In genomic region chr6:39313526-39314272, GRCh38 we compare ENCODE assay signal across 12 cellular contexts. TPM values are rescaled to one million over a fixed set of nuclear protein-coding genes. Genes with fewer than 3 reads are reported as not detected.
DNase-seq lines count a peak whose midpoint lies in the region; TF ChIP-seq lines count a peak whose summit lies in the region.
"Had no signal": no experiment of that assay in that cellular context is flagged by ENCODE, and none has a peak within 500 bp of the region (broad histone marks: within the 10 kb centered on the region; RNA-seq: fewer than 3 reads in every experiment).

No MANE protein-coding gene starts in this region.

- peak; percentile 18 for DNase-seq in stimulated activated CD4-positive, alpha-beta T cell treated with anti-CD3 and anti-CD28 coated beads, Interleukin-15, amount 100 ng/mL, for 24 hours
- no peak for DNase-seq in stimulated activated CD4-positive, alpha-beta T cell treated with anti-CD3 and anti-CD28 coated beads, Interleukin-4, amount 100 ng/mL, for 24 hours
- DNase-seq in endothelial cell (ENCODE audit: low spot score) (peak; percentile 22), neural crest cell (ENCODE audit: low read depth, low spot score) (peak; percentile 2), SKM-1 (lab: John Stamatoyannopoulos, UW; ENCODE audit: unreplicated experiment) (no peak), NCI-H1092 (lab: John Stamatoyannopoulos, UW) (no peak), G401 (ENCODE audit: low spot score) (no peak), NCI-H1930 (lab: John Stamatoyannopoulos, UW) (no peak)
- DNase-seq: activated CD4-positive, alpha-beta T cell treated with anti-CD3 and anti-CD28 coated beads for 1 hour; CD8-positive, alpha-beta T cell; KG1; naive thymus-derived CD8-positive, alpha-beta T cell had no signal

- peaks cover 32% of the 10 kb centered on the region for H3K36me3 Mint-ChIP-seq in endothelial cell (ENCODE audit: low read depth, unreplicated experiment)
- H3K36me3 Mint-ChIP-seq in neural crest cell (ENCODE audit: low read depth), result peaks cover 4% of the 10 kb centered on the region
- H3K36me3 Mint-ChIP-seq: CD8-positive, alpha-beta T cell; naive thymus-derived CD8-positive, alpha-beta T cell had no signal

- TF ChIP-seq CTCF in endothelial cell (IDR thresholded peaks at IDR 0.05; ENCODE audit: unreplicated experiment), result no peak
- no peak for TF ChIP-seq CTCF in neural crest cell (conservative IDR thresholded peaks at IDR 0.05)

- peaks cover 4% of the 10 kb centered on the region for H3K9me3 Mint-ChIP-seq in endothelial cell (ENCODE audit: unreplicated experiment)
- no peaks in the 10 kb centered on the region for H3K9me3 Mint-ChIP-seq in neural crest cell
- H3K9me3 Mint-ChIP-seq: CD8-positive, alpha-beta T cell; naive thymus-derived CD8-positive, alpha-beta T cell had no signal

- peaks cover 35% of the 10 kb centered on the region for H3K4me1 Mint-ChIP-seq in endothelial cell (ENCODE audit: unreplicated experiment)
- H3K4me1 Mint-ChIP-seq in neural crest cell, result no peaks in the 10 kb centered on the region

- peaks cover 18% of the 10 kb centered on the region for H3K27me3 Mint-ChIP-seq in endothelial cell (ENCODE audit: unreplicated experiment)
- peaks cover 88% of the 10 kb centered on the region for H3K27me3 Mint-ChIP-seq in neural crest cell (ENCODE audit: low read depth)

- H3K4me3 Mint-ChIP-seq in endothelial cell (ENCODE audit: unreplicated experiment) (peak overlapping the region; percentile 90), neural crest cell (peak overlapping the region; percentile 27)
- H3K4me3 Mint-ChIP-seq: CD8-positive, alpha-beta T cell had no signal

- H3K27ac Mint-ChIP-seq in endothelial cell (ENCODE audit: unreplicated experiment) (no peak overlapping the region), neural crest cell (ENCODE audit: unreplicated experiment) (no peak overlapping the region)
- H3K27ac Mint-ChIP-seq: CD8-positive, alpha-beta T cell; naive thymus-derived CD8-positive, alpha-beta T cell had no signal

- in situ Hi-C loops in G401 (cut with HindIII; ENCODE audit: low sequenced_read_pairs), result no loop called here

RNA-seq across cellular contexts. Expression of gene KCNK17, which starts 0.5 kb away (rescaled TPM):
- total RNA-seq in endothelial cell (ENCODE audit: unreplicated experiment), result 180 TPM
- 1.2 and 1.6 TPM in 2 replicates for total RNA-seq in neural crest cell
- not detected in 2 replicates for total RNA-seq in G401 (2014; rRNA removed; shearing (Covaris generic))
- total RNA-seq: CD8-positive, alpha-beta T cell; naive thymus-derived CD8-positive, alpha-beta T cell had no signal

RNA-seq across cellular contexts. Expression of gene KCNK16, which starts 8.8 kb away (rescaled TPM):
- total RNA-seq in endothelial cell (ENCODE audit: unreplicated experiment), result not detected
- total RNA-seq in neural crest cell, result not detected in 2 replicates
- not detected in 2 replicates for total RNA-seq in G401 (2014; rRNA removed; shearing (Covaris generic))
- total RNA-seq: CD8-positive, alpha-beta T cell; naive thymus-derived CD8-positive, alpha-beta T cell had no signal

Comparison
In these comparisons a context has a peak if more than half of its experiments do, and no peak if none do; other contexts are left out.
1. DNase-seq: peak in stimulated activated CD4-positive, alpha-beta T cell treated with anti-CD3 and anti-CD28 coated beads, Interleukin-15, amount 100 ng/mL, for 24 hours (single experiment), endothelial cell (single experiment) and neural crest cell (single experiment); none in stimulated activated CD4-positive, alpha-beta T cell treated with anti-CD3 and anti-CD28 coated beads, Interleukin-4, amount 100 ng/mL, for 24 hours (single experiment), SKM-1 (single experiment), NCI-H1092 (single experiment), G401 (single experiment) and NCI-H1930 (0 of 2).
2. RNA of gene KCNK17, which starts 0.5 kb away (total RNA-seq): 180 TPM in endothelial cell (single experiment); 1.2 to 1.6 TPM in neural crest cell and not detected in G401; every median in the first group is over 10 times any median in the second.